Comparison of ENCODE assay signal across 13 cellular contexts in genomic region chr9:112532427-112532826, GRCh38. TPM values are rescaled to one million over a fixed set of nuclear protein-coding genes. Genes with fewer than 3 reads are reported as not detected.
DNase-seq lines count a peak whose midpoint lies in the region; ATAC-seq and TF ChIP-seq lines count a peak whose summit lies in the region.
"Had no signal": no experiment of that assay in that cellular context is flagged by ENCODE, and none has a peak within 500 bp of the region (broad histone marks: within the 10 kb centered on the region; RNA-seq: fewer than 3 reads in every experiment).

No MANE protein-coding gene starts in this region.

- peak; percentile 76 to 80 for ATAC-seq in gastrocnemius medialis
- no peak for ATAC-seq in HG03439 (IDR thresholded peaks at IDR 0.05; ENCODE audit: unreplicated experiment)
- no peak for ATAC-seq in HG03097 (IDR thresholded peaks at IDR 0.05; ENCODE audit: low FRiP score, unreplicated experiment)
- ATAC-seq: PC-3 had no signal

- no peak for TF ChIP-seq POLR2A in gastrocnemius medialis (IDR thresholded peaks at IDR 0.05)

- in situ Hi-C loops in gastrocnemius medialis (cut with MboI; ENCODE audit: low sequenced_read_pairs in 4 of 4): no loop called here

- H3K27me3 ChIP-seq in gastrocnemius medialis: no peaks in the 10 kb centered on the region
- H3K27me3 ChIP-seq: ascending aorta, thyroid gland had no signal

- peaks cover 8% of the 10 kb centered on the region for H3K4me1 Mint-ChIP-seq in activated naive CD8-positive, alpha-beta T cell treated with anti-CD3 and anti-CD28 coated beads for 36 hours

- peaks cover 9% of the 10 kb centered on the region for H3K36me3 Mint-ChIP-seq in activated naive CD8-positive, alpha-beta T cell treated with anti-CD3 and anti-CD28 coated beads for 36 hours

- DNase-seq in GM03348 (ENCODE audit: low spot score) (peak; percentile 82), NCI-H82 treated with DMSO at 0.1 percent for 48 hours (lab: John Stamatoyannopoulos, UW; ENCODE audit: unreplicated experiment) (peak; percentile 77), fibroblast of the aortic adventitia (ENCODE audit: low read depth) (peak; percentile 72), gastrocnemius medialis (peak; percentile 7 to 61), RKO (ENCODE audit: low spot score) (no peak)
- no peak for DNase-seq in activated naive CD8-positive, alpha-beta T cell treated with anti-CD3 and anti-CD28 coated beads for 36 hours
- DNase-seq: NCI-H1694 treated with DMSO at 0.1 percent for 48 hours, PC-3, T1000 had no signal

- no peaks in the 10 kb centered on the region for H3K27me3 Mint-ChIP-seq in activated naive CD8-positive, alpha-beta T cell treated with anti-CD3 and anti-CD28 coated beads for 36 hours

- H3K4me1 ChIP-seq in gastrocnemius medialis: no peaks in the 10 kb centered on the region
- H3K4me1 ChIP-seq: ascending aorta, thyroid gland had no signal

- intact Hi-C loops in gastrocnemius medialis (cut with DNase I; ENCODE audit: low total_unique reads): no loop called here

- no peak overlapping the region for H3K4me3 Mint-ChIP-seq in activated naive CD8-positive, alpha-beta T cell treated with anti-CD3 and anti-CD28 coated beads for 36 hours

- no peaks in the 10 kb centered on the region for H3K9me3 ChIP-seq in gastrocnemius medialis
- H3K9me3 ChIP-seq: ascending aorta, thyroid gland had no signal

- H3K36me3 ChIP-seq in gastrocnemius medialis: no peaks in the 10 kb centered on the region
- H3K36me3 ChIP-seq: ascending aorta, thyroid gland had no signal

- H3K27ac ChIP-seq in gastrocnemius medialis: no peak overlapping the region
- H3K27ac ChIP-seq: ascending aorta, thyroid gland had no signal

- TF ChIP-seq CTCF in fibroblast of the aortic adventitia (IDR thresholded peaks at IDR 0.05; ENCODE audit: insufficient read depth, low read length): no peak
- no peak for TF ChIP-seq CTCF in gastrocnemius medialis (IDR thresholded peaks at IDR 0.05 in 4 of 5, conservative IDR thresholded peaks at IDR 0.05 in 1 of 5)

- H3K4me3 ChIP-seq in fibroblast of the aortic adventitia (ENCODE audit: low read depth, low read length): no peak overlapping the region
- H3K4me3 ChIP-seq in gastrocnemius medialis: no peak overlapping the region
- H3K4me3 ChIP-seq: ascending aorta, thyroid gland had no signal

- no peak overlapping the region for H3K27ac Mint-ChIP-seq in activated naive CD8-positive, alpha-beta T cell treated with anti-CD3 and anti-CD28 coated beads for 36 hours

- no peaks in the 10 kb centered on the region for H3K9me3 Mint-ChIP-seq in activated naive CD8-positive, alpha-beta T cell treated with anti-CD3 and anti-CD28 coated beads for 36 hours

RNA-seq across cellular contexts. Expression of gene KIAA1958, which starts 45.8 kb away (rescaled TPM):
- total RNA-seq in fibroblast of the aortic adventitia (ENCODE audit: low replicate concordance): 1.4 and 2.9 TPM in 2 replicates
- total RNA-seq in gastrocnemius medialis: 1 to 10 TPM; 1.3 to 4.0 (median 2.6) TPM
- total RNA-seq in activated naive CD8-positive, alpha-beta T cell treated with anti-CD3 and anti-CD28 coated beads for 36 hours: 1 to 10 TPM; 8.4 to 8.8 TPM

Comparison
In these comparisons a context has a peak if more than half of its experiments do, and no peak if none do; other contexts are left out.
1. DNase-seq: peak in GM03348 (single experiment), NCI-H82 treated with DMSO at 0.1 percent for 48 hours (single experiment), fibroblast of the aortic adventitia (single experiment) and gastrocnemius medialis (2 of 2); none in activated naive CD8-positive, alpha-beta T cell treated with anti-CD3 and anti-CD28 coated beads for 36 hours (single experiment) and RKO (single experiment).
2. ATAC-seq: peak in gastrocnemius medialis (2 of 2); none in HG03439 (single experiment) and HG03097 (single experiment).